13 cellular contexts compared by ENCODE assay signal in the genomic region with DNA sequence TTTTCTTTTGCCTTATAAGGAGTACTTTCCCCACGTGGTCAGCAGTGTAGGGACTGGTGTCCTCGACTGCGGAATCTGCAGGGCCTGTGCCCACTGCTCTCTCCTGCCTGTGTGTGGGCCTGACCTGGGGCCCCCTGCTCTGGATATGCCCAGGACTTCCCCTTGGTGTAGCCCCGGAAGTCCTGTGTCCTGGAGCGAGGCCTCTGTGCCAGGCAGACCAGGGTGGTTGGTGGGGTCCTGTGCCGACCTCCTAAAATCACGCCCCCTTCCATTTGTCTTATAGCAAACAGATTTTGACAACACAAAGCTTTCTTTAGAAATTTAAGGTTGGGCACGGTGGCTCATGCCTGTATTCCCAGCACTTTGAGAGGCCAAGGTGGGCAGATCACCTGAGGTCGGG.
"Had no signal": no experiment of that assay in that cellular context is flagged by ENCODE, and none has a peak within 500 bp of the region (broad histone marks: within the 10 kb centered on the region; RNA-seq: fewer than 3 reads in every experiment).

No MANE protein-coding gene starts in this region.

- H3K4me3 ChIP-seq: adrenal gland, esophagus muscularis mucosa, ovary had no signal

- ATAC-seq: activated CD8-positive, alpha-beta T cell treated with anti-CD3 and anti-CD28 coated beads, Interleukin-2, amount 10 ng/mL, durations not matched to agents 7 days and 5 days; activated T-cell treated with anti-CD3 and anti-CD28 coated beads, Interleukin-2, amount 50 U/mL, for 72 hours had no signal

- H3K27ac ChIP-seq: adrenal gland, esophagus muscularis mucosa, ovary had no signal

- H3K9me3 ChIP-seq: adrenal gland, esophagus muscularis mucosa, ovary had no signal

- H3K4me1 ChIP-seq: adrenal gland had no signal

- H3K36me3 ChIP-seq: adrenal gland, esophagus muscularis mucosa, ovary had no signal

- FAIRE-seq: astrocyte had no signal

- DNase-seq: activated CD4-positive, alpha-beta T cell treated with anti-CD3 and anti-CD28 coated beads, Interleukin-2, amount 10 ng/mL, durations not matched to agents 24 days and 14 days; activated CD4-positive, CD25-positive, alpha-beta regulatory T cell; activated CD8-positive, alpha-beta memory T cell treated with anti-CD3 and anti-CD28 coated beads, Interleukin-2, amount 50 U/mL, for 48 hours; activated CD8-positive, alpha-beta T cell treated with anti-CD3 and anti-CD28 coated beads, Interleukin-2, amount 10 ng/mL, durations not matched to agents 7 days and 5 days; activated effector memory CD4-positive, alpha-beta T cell treated with anti-CD3 and anti-CD28 coated beads, Interleukin-2, amount 50 U/mL, for 16 hours; activated T-cell treated with anti-CD3 and anti-CD28 coated beads, Interleukin-2, amount 50 U/mL, for 72 hours; effector memory CD4-positive, alpha-beta T cell; T-helper 1 cell; T-helper 9 cell had no signal

- H3K27me3 ChIP-seq: adrenal gland, ovary had no signal
